In the genomic region with DNA sequence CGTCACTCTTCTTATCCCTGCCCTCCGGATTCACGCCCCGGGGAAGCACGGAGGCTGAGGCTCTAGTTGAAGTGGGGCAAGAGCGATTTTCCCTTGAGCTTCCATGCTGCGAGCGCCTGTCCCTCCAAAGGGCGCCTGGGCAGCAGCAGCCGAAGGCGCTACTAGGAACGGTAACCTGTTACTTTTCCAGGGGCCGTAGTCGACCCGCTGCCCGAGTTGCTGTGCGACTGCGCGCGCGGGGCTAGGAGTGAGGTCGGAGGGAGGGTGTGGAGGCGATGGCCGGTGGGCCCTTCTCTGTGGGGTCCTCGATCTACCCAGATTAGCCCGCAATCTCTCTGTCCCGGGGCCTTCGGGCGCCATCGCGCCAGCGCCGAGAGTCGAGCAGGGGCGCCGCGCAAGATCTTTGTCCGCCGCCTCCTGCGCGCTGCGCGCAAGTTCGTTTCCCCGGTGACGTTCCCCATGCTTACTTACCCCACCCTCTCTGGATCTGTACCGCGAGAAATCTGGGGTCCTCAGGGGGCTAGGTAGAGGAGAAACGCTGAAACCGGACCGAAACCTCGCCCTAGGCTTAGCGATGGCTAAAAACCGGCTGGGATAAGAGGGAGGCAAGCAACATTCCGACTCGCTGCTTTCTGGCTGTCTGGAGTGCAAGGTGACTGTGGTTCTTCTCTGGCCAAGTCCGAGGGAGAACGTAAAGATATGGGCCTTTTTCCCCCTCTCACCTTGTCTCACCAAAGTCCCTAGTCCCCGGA, we compare ENCODE assay signal across 9 cellular contexts. TPM values are rescaled to one million over a fixed set of nuclear protein-coding genes. Genes with fewer than 3 reads are reported as not detected.
DNase-seq lines count a peak whose midpoint lies in the region; ATAC-seq, FAIRE-seq and TF ChIP-seq lines count a peak whose summit lies in the region.
"Had no signal": no experiment of that assay in that cellular context is flagged by ENCODE, and none has a peak within 500 bp of the region (broad histone marks: within the 10 kb centered on the region; RNA-seq: fewer than 3 reads in every experiment).

No MANE protein-coding gene starts in this region.

- H3K27me3 ChIP-seq in AG04450 (ENCODE audit: control insufficient read depth, insufficient read depth, low read length): peaks cover 96% of the 10 kb centered on the region
- peaks cover 76 to 97% (median 94%) of the 10 kb centered on the region in 4 experiments for H3K27me3 ChIP-seq in H1 (replicated peaks in 1 of 4; ENCODE audit: control insufficient read depth in 3 of 4, extremely low read depth in 1 of 4, insufficient read depth in 3 of 4, low read length in 3 of 4)
- peaks cover 96% of the 10 kb centered on the region for H3K27me3 ChIP-seq in neural cell (ENCODE audit: insufficient read depth, low read depth, low read length)

- H3K36me3 ChIP-seq in H1 (ENCODE audit: control insufficient read depth in 2 of 4, insufficient read depth in 4 of 4, low read length in 3 of 4): no peaks in the 10 kb centered on the region; a peak in 1 of 8 replicates
- H3K36me3 ChIP-seq in neural cell (ENCODE audit: insufficient read depth, low read length): no peaks in the 10 kb centered on the region

- no peaks in the 10 kb centered on the region for H3K9me2 ChIP-seq in neural cell (ENCODE audit: insufficient read depth, low read length)

- H2BK12ac ChIP-seq in H1 (ENCODE audit: low read depth, low read length): no peak overlapping the region

- no peak for TF ChIP-seq EP300 in H1 (IDR thresholded peaks at IDR 0.05; ENCODE audit: borderline replicate concordance in 1 of 2, low read depth in 2 of 2, low read length in 2 of 2)
- TF ChIP-seq EP300 in neural cell (conservative IDR thresholded peaks at IDR 0.05; ENCODE audit: poor library complexity, severe bottlenecking): no peak

- peak overlapping the region in 1 of 4 experiments; percentile 36; a peak in 1 of 7 replicates for H3K9ac ChIP-seq in H1 (replicated peaks in 1 of 4; ENCODE audit: extremely low read depth in 1 of 4, low read depth in 3 of 4, low read length in 3 of 4)
- peak overlapping the region; percentile 77 for H3K9ac ChIP-seq in neural cell (ENCODE audit: low read length)

- H4K5ac ChIP-seq in H1 (ENCODE audit: insufficient read length, low read depth, low read length): no peak overlapping the region

- H4K20me1 ChIP-seq in H1 (replicated peaks in 1 of 2; ENCODE audit: control insufficient read depth in 1 of 2, insufficient read depth in 2 of 2, low read length in 2 of 2) (peaks cover 0 to 7% of the 10 kb centered on the region in 2 experiments), neural cell (ENCODE audit: insufficient read depth) (no peaks in the 10 kb centered on the region)

- WGBS in H1 (ENCODE audit: extremely low coverage in 1 of 2, insufficient coverage in 1 of 2, insufficient read length in 1 of 2, insufficient replicate concordance in 2 of 2, low coverage in 1 of 2, low lambda C conversion rate in 2 of 2, missing lambda C conversion rate in 1 of 2), 2 experiments: 1% methylated on average over 56 of the region's 59 CpGs; no CpG with 5 or more reads in 1 of the 2 experiments

- H3K79me2 ChIP-seq in H1 (ENCODE audit: control insufficient read depth in 1 of 2, insufficient read depth in 2 of 2, low read length in 2 of 2) (no peaks in the 10 kb centered on the region), neural cell (replicated peaks; ENCODE audit: insufficient read depth, low read length) (no peaks in the 10 kb centered on the region)

- H4K8ac ChIP-seq in H1 (ENCODE audit: extremely low read depth, insufficient read depth, low read length): no peak overlapping the region

- 0 out of 2 replicates have a peak overlapping the region, but pooled peaks have one; percentile 72 for H2BK15ac ChIP-seq in H1 (ENCODE audit: low read length)

- DNase-seq in AG04450 (ENCODE audit: low read depth, low spot score) (no peak), GM12864 (ENCODE audit: low read depth) (no peak), SK-MEL-5 (ENCODE audit: low read depth, low spot score) (peak; percentile 12), H1 (ENCODE audit: low read depth in 1 of 2, low spot score in 2 of 2) (peak in 1 of 2 experiments; percentile 76), dedifferentiated amniotic fluid mesenchymal stem cell (ENCODE audit: extremely low spot score) (no peak), SKM-1 treated with dmso at 0.1 percent for 144 hours (lab: John Stamatoyannopoulos, UW; ENCODE audit: unreplicated experiment) (no peak)

- CTCF ChIA-PET in AG04450 (lab: Charles Lee) (interaction anchor here (0.7 to 12.6 kb wide), 9 partner anchors 47 to 582 kb away, joined by 3 to 160 read pairs (median 4); a partner anchor contains a TSS), H1 (lab: Charles Lee; ENCODE audit: partially characterized antibody) (interaction anchor here (0.7 to 6.1 kb wide), 15 partner anchors 8 to 696 kb away, joined by 3 to 21 read pairs (median 4); no protein-coding TSS in a partner anchor)

- no peaks in the 10 kb centered on the region; the same call in 1 of the 2 replicates for H3K9me3 ChIP-seq in AG04450 (ENCODE audit: control insufficient read depth, insufficient read depth, low read length)
- H3K9me3 ChIP-seq in H1 (ENCODE audit: insufficient read depth in 2 of 2, low read depth in 1 of 2, low read length in 1 of 2): no peaks in the 10 kb centered on the region
- no peaks in the 10 kb centered on the region for H3K9me3 ChIP-seq in neural cell (ENCODE audit: low read length)

- no peak for TF ChIP-seq CTCF in AG04450 (IDR thresholded peaks at IDR 0.05; ENCODE audit: low read depth, low read length)
- no peak for TF ChIP-seq CTCF in GM12864 (IDR thresholded peaks at IDR 0.05; ENCODE audit: low read depth, low read length, missing control alignments)
- TF ChIP-seq CTCF in H1 (IDR thresholded peaks at IDR 0.05; ENCODE audit: control extremely low read depth in 1 of 3, insufficient read depth in 1 of 3, low read depth in 1 of 3, low read length in 3 of 3): no peak
- TF ChIP-seq CTCF in neural cell (IDR thresholded peaks at IDR 0.05; ENCODE audit: poor library complexity, severe bottlenecking): no peak

- H4K91ac ChIP-seq in H1 (replicated peaks; ENCODE audit: insufficient read length, low read length): no peak overlapping the region

- peak overlapping the region; percentile 7; the same call in 1 of the 2 replicates for H2AFZ ChIP-seq in H1 (ENCODE audit: low read length)
- H2AFZ ChIP-seq in neural cell (ENCODE audit: low read depth, low read length): no peak overlapping the region

- H3K4me2 ChIP-seq in H1 (ENCODE audit: insufficient read depth in 1 of 2, low read depth in 2 of 2, low read length in 2 of 2) (peak overlapping the region; percentile 76 to 89), neural cell (ENCODE audit: low read length) (peak overlapping the region; percentile 81)

- H3K23me2 ChIP-seq in H1 (ENCODE audit: low read depth, low read length): peaks cover 44% of the 10 kb centered on the region

- H3K27ac ChIP-seq in AG04450 (ENCODE audit: low read depth, low read length) (no peak overlapping the region), H1 (ENCODE audit: low read depth, low read length) (no peak overlapping the region), neural cell (ENCODE audit: low read length) (peak overlapping the region; percentile 77)

- no peak overlapping the region for H2AK5ac ChIP-seq in H1 (ENCODE audit: low read depth, low read length)

- no peaks in the 10 kb centered on the region for H3F3A ChIP-seq in neural cell (ENCODE audit: insufficient read depth, low read length, poor library complexity, severe bottlenecking)

- no peak for TF ChIP-seq POLR2A in H1 (IDR thresholded peaks at IDR 0.05; ENCODE audit: control extremely low read depth in 1 of 2, low read depth in 2 of 2, low read length in 2 of 2)

- H2BK5ac ChIP-seq in H1 (ENCODE audit: low read depth, low read length): no peak overlapping the region

- in situ Hi-C loops in SK-MEL-5 (cut with HindIII; ENCODE audit: low pct_unique_long_range_greater_than_20kb, low sequenced_read_pairs): no loop called here

- H2BK120ac ChIP-seq in H1 (replicated peaks; ENCODE audit: low read depth, low read length): no peak overlapping the region

- H3K18ac ChIP-seq in H1 (ENCODE audit: extremely low read depth, low read length): no peak overlapping the region; the same call in 1 of the 2 replicates

- H2BK20ac ChIP-seq in H1 (ENCODE audit: low read length): peak overlapping the region; percentile 43; the same call in 1 of the 2 replicates

- H3K56ac ChIP-seq in H1 (replicated peaks; ENCODE audit: insufficient read length, low read depth, low read length): no peak overlapping the region

- no peak for ATAC-seq in GM19397 (IDR thresholded peaks at IDR 0.05; ENCODE audit: unreplicated experiment)

- POLR2A ChIA-PET in AG04450 (lab: Yijun Ruan, JAX) (interaction anchor here (0.6 kb wide), 1 partner anchor 287 kb away, joined by 3 read pairs; no protein-coding TSS in a partner anchor), H1 (lab: Charles Lee; ENCODE audit: partially characterized antibody) (interaction anchor here (0.7 kb wide), 1 partner anchor 47 kb away, joined by 3 read pairs; a partner anchor contains a TSS)

- no peaks in the 10 kb centered on the region for H3K79me1 ChIP-seq in H1 (ENCODE audit: low read depth, low read length)

- no peak overlapping the region for H3K14ac ChIP-seq in H1 (ENCODE audit: insufficient read length)

- peaks cover 3 to 66% (median 33%) of the 10 kb centered on the region in 4 experiments for H3K4me1 ChIP-seq in H1 (replicated peaks in 1 of 4; ENCODE audit: control insufficient read depth in 3 of 4, insufficient read depth in 4 of 4, low read length in 3 of 4)

- no peak overlapping the region for H3K4ac ChIP-seq in H1 (replicated peaks; ENCODE audit: insufficient read length, low read depth, low read length)

- H3K23ac ChIP-seq in H1 (ENCODE audit: insufficient read length): no peak overlapping the region

- no peak for FAIRE-seq in H1 (lab: Jason Lieb, UNC)

- TF ChIP-seq RAD21 in H1 (IDR thresholded peaks at IDR 0.05 in 1 of 2, conservative IDR thresholded peaks at IDR 0.05 in 1 of 2; ENCODE audit: low read depth in 2 of 2, low read length in 2 of 2): no peak
- TF ChIP-seq RAD21 in neural cell (conservative IDR thresholded peaks at IDR 0.05): no peak

- peak overlapping the region; percentile 50 for H3K4me3 ChIP-seq in AG04450 (ENCODE audit: low read depth, low read length)
- peak overlapping the region; percentile 23 for H3K4me3 ChIP-seq in GM12864 (ENCODE audit: low read depth, low read length)
- H3K4me3 ChIP-seq in H1 (ENCODE audit: extremely low read depth in 1 of 4, insufficient read depth in 2 of 4, low read depth in 3 of 4, low read length in 4 of 4): peak overlapping the region; percentile 39 to 70 (median 52)
- peak overlapping the region; percentile 80 for H3K4me3 ChIP-seq in neural cell (ENCODE audit: low read length)

RNA-seq across cellular contexts. Expression of a gene that starts 0.7 kb away (rescaled TPM):
- not detected in 2 replicates for polyA plus RNA-seq in AG04450 (2011; rRNA removed)
- not detected in 2 replicates for polyA minus RNA-seq in AG04450 (2011; rRNA and poly(A)+ RNA removed)
- 18.1 and 23.5 TPM in 2 replicates for total RNA-seq in SK-MEL-5 (2014; rRNA removed; shearing (Covaris generic))
- 30.3 and 39.1 TPM in 2 replicates for polyA plus RNA-seq in SK-MEL-5 (2015; cell fraction: cytosol; rRNA removed)
- 120 and 143 TPM in 2 replicates for polyA plus RNA-seq in SK-MEL-5 (2015; cell fraction: nucleus; rRNA removed)
- 0.34 and 0.65 TPM in 2 replicates for total RNA-seq in H1 (2021; fragmentation: NEBNext Ultra II Directional; extraction: Animal tissue kit (Norgen Biotek cat#: 25700))
- polyA plus RNA-seq in H1 (2011; rRNA removed): 1.0 and 1.1 TPM in 2 replicates
- 0.87 TPM for polyA plus RNA-seq in H1 (2011; cell fraction: cytosol; rRNA removed)
- 2.7 TPM for polyA plus RNA-seq in H1 (2011; cell fraction: nucleus; rRNA removed)
- 1.0 to 1.8 TPM (median 1.4 TPM) in 4 replicates for polyA plus RNA-seq in H1 (2012, experiment 1 of 2)
- 1.4 TPM for polyA plus RNA-seq in H1 (2012, experiment 2 of 2)
- 0.22 TPM for polyA plus RNA-seq in H1 (2013, experiment 1 of 2)
- 0.18 TPM for polyA plus RNA-seq in H1 (2013, experiment 2 of 2)
- 0.38 and 1.2 TPM in 2 replicates for polyA minus RNA-seq in H1 (2011; rRNA and poly(A)+ RNA removed)
- polyA minus RNA-seq in H1 (2011; cell fraction: cytosol; rRNA and poly(A)+ RNA removed): not detected
- polyA minus RNA-seq in H1 (2011; cell fraction: nucleus; rRNA and poly(A)+ RNA removed): 1.9 TPM
- polyA plus RNA-seq in neural cell: 56.3 and 66.4 TPM in 2 replicates
- polyA minus RNA-seq in neural cell: 40.2 and 43.4 TPM in 2 replicates
- total RNA-seq: mononuclear cell had no signal

RNA-seq across cellular contexts. Expression of a gene that starts 47.2 kb away (rescaled TPM):
- polyA plus RNA-seq in AG04450 (2011; rRNA removed): not detected in 2 replicates
- not detected in 2 replicates for polyA minus RNA-seq in AG04450 (2011; rRNA and poly(A)+ RNA removed)
- total RNA-seq in SK-MEL-5 (2014; rRNA removed; shearing (Covaris generic)): 0.45 and 1.4 TPM in 2 replicates
- 0.43 and 1.4 TPM in 2 replicates for polyA plus RNA-seq in SK-MEL-5 (2015; cell fraction: cytosol; rRNA removed)
- 0.76 TPM in 1 of 2 replicates, not detected in the other for polyA plus RNA-seq in SK-MEL-5 (2015; cell fraction: nucleus; rRNA removed)
- 2.0 and 2.1 TPM in 2 replicates for total RNA-seq in H1 (2021; fragmentation: NEBNext Ultra II Directional; extraction: Animal tissue kit (Norgen Biotek cat#: 25700))
- polyA plus RNA-seq in H1 (2011; rRNA removed): 0.20 TPM in 1 of 2 replicates, not detected in the other
- polyA plus RNA-seq in H1 (2011; cell fraction: cytosol; rRNA removed): not detected
- polyA plus RNA-seq in H1 (2011; cell fraction: nucleus; rRNA removed): not detected
- 0.66 to 2.6 TPM (median 1.9 TPM) in 4 replicates for polyA plus RNA-seq in H1 (2012, experiment 1 of 2)
- polyA plus RNA-seq in H1 (2012, experiment 2 of 2): 0.96 TPM
- 1.5 TPM for polyA plus RNA-seq in H1 (2013, experiment 1 of 2)
- polyA plus RNA-seq in H1 (2013, experiment 2 of 2): 1.4 TPM
- not detected in 2 replicates for polyA minus RNA-seq in H1 (2011; rRNA and poly(A)+ RNA removed)
- not detected for polyA minus RNA-seq in H1 (2011; cell fraction: cytosol; rRNA and poly(A)+ RNA removed)
- polyA minus RNA-seq in H1 (2011; cell fraction: nucleus; rRNA and poly(A)+ RNA removed): not detected
- polyA plus RNA-seq in neural cell: 1.3 TPM in 1 of 2 replicates, not detected in the other
- not detected in 2 replicates for polyA minus RNA-seq in neural cell
- total RNA-seq: mononuclear cell had no signal

Comparison
In these comparisons a context has a peak if more than half of its experiments do, and no peak if none do; other contexts are left out.
1. H3K4me3 ChIP-seq: peak in every context shown above with its lines; median percentile 80 in neural cell; 52 in H1; 50 in AG04450; 23 in GM12864.
2. RNA of a gene that starts 0.7 kb away (polyA plus RNA-seq): 56.3 to 66.4 TPM in neural cell; 0.18 to 2.7 TPM in H1 and not detected in AG04450; every median in the first group is over 10 times any median in the second.